Comparison of ENCODE assay signal across 1 cellular context in genomic region chr17:42067371-42068180, GRCh38.
TF ChIP-seq lines count a peak whose summit lies in the region.

No MANE protein-coding gene starts in this region.

TF ChIP-seq in WTC11, 78 proteins besides CTCF, POLR2A, EP300 and RAD21 (continued from another document):
- TF ChIP-seq ZNF281 (CRISPR knock-in tag; IDR thresholded peaks at IDR 0.05) (no peak), ZNF671 (CRISPR knock-in tag; IDR thresholded peaks at IDR 0.05) (no peak), E2F1 (CRISPR knock-in tag; IDR thresholded peaks at IDR 0.05) (no peak), ZNF423 (CRISPR knock-in tag; IDR thresholded peaks at IDR 0.05) (no peak), CDX4 (CRISPR knock-in tag; IDR thresholded peaks at IDR 0.05; ENCODE audit: borderline replicate concordance) (no peak), SMAD4 (CRISPR knock-in tag; IDR thresholded peaks at IDR 0.05) (no peak), TEAD1 (CRISPR knock-in tag; IDR thresholded peaks at IDR 0.05) (no peak), HMGA2 (CRISPR knock-in tag; IDR thresholded peaks at IDR 0.05) (no peak), ZBTB21 (CRISPR knock-in tag; IDR thresholded peaks at IDR 0.05; ENCODE audit: borderline replicate concordance) (no peak), EMX1 (CRISPR knock-in tag; IDR thresholded peaks at IDR 0.05) (no peak), MYBL2 (CRISPR knock-in tag; IDR thresholded peaks at IDR 0.05) (no peak), FOXJ3 (CRISPR knock-in tag; IDR thresholded peaks at IDR 0.05; ENCODE audit: borderline replicate concordance) (no peak)
TF ChIP-seq in WTC11: peak in this region for 0.
